24 cellular contexts compared by ENCODE assay signal in the genomic region with DNA sequence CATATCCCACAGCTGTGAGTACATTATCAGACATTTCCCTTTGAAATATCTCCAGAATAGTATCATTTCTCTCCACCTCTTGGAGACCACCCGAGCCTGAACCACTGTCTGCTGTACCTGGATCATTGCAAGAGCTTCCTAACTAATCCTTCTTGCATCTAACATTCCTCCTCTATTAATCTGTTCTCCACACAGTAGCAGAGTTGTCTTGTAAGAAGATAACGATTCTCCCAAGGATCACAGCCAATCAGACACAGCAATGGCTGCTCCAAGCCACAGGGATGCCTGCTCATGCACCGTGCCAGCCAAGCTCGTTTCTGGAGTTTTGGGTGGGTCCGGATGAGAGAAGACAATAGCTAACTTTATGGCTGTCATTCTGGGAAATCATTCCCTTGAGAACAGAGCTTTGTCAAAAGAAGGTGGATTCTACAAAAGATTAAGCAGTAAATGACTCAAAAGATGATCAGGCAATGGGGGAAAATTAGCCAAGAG. TPM values are rescaled to one million over a fixed set of nuclear protein-coding genes. Genes with fewer than 3 reads are reported as not detected.
DNase-seq lines count a peak whose midpoint lies in the region; ATAC-seq, FAIRE-seq and TF ChIP-seq lines count a peak whose summit lies in the region.
"Had no signal": no experiment of that assay in that cellular context is flagged by ENCODE, and none has a peak within 500 bp of the region (broad histone marks: within the 10 kb centered on the region; RNA-seq: fewer than 3 reads in every experiment).

No MANE protein-coding gene starts in this region.

- peak overlapping the region; percentile 64 to 70 for H3K27ac Mint-ChIP-seq in natural killer cell treated with Interleukin-12 subunit alpha and Interleukin-12 subunit beta and Interleukin-15 and Interleukin-18, amount 100 ng/mL, for 72 hours
- peak overlapping the region in 1 of 2 donors; percentile 80 for H3K27ac Mint-ChIP-seq in natural killer cell
- H3K27ac Mint-ChIP-seq: activated naive CD4-positive, alpha-beta T cell treated with anti-CD3 and anti-CD28 coated beads for 36 hours; HFFc6 had no signal

- peaks cover 3% of the 10 kb centered on the region for H3K9me3 Mint-ChIP-seq in natural killer cell treated with Interleukin-12 subunit alpha and Interleukin-12 subunit beta and Interleukin-15 and Interleukin-18, amount 100 ng/mL, for 72 hours
- no peaks in the 10 kb centered on the region for H3K9me3 Mint-ChIP-seq in natural killer cell
- H3K9me3 Mint-ChIP-seq: CD4-positive, alpha-beta T cell had no signal

- peaks cover 42 to 53% of the 10 kb centered on the region in 2 donors for H3K4me1 Mint-ChIP-seq in natural killer cell treated with Interleukin-12 subunit alpha and Interleukin-12 subunit beta and Interleukin-15 and Interleukin-18, amount 100 ng/mL, for 72 hours (ENCODE audit: low read depth in 2 of 2)
- H3K4me1 Mint-ChIP-seq in natural killer cell: peaks cover 26 to 38% of the 10 kb centered on the region in 2 donors

- DNase-seq in natural killer cell treated with Interleukin-12 subunit alpha and Interleukin-12 subunit beta and Interleukin-15 and Interleukin-18, amount 100 ng/mL, for 72 hours (ENCODE audit: low spot score): no peak
- DNase-seq in natural killer cell (no peak), NB4 (ENCODE audit: low read depth) (no peak), kidney (peak; percentile 25), putamen (ENCODE audit: low spot score) (no peak), HuH-7 (ENCODE audit: low spot score) (no peak)
- DNase-seq: activated naive CD4-positive, alpha-beta T cell treated with anti-CD3 and anti-CD28 coated beads for 36 hours; activated T-cell treated with anti-CD3 and anti-CD28 coated beads, Interleukin-2, amount 50 U/mL, for 48 hours; CD4-positive, alpha-beta T cell; central memory CD4-positive, alpha-beta T cell; GF-D8; HFFc6; NCI-H1436 treated with DMSO at 0.1 percent for 48 hours; NCI-H2107; NCI-H446 treated with DMSO at 0.1 percent for 48 hours; stimulated activated CD4-positive, alpha-beta T cell treated with anti-CD3 and anti-CD28 coated beads, Interleukin-12 subunit alpha, Interleukin-12 subunit beta, amount 100 ng/mL, for 4 hours; stimulated activated CD4-positive, alpha-beta T cell treated with anti-CD3 and anti-CD28 coated beads, Interleukin-4, amount 100 ng/mL, for 4 hours; stimulated activated naive CD4-positive, alpha-beta T cell treated with Interleukin-2 at 50 U/mL for 16 hours had no signal

- intact Hi-C loops in natural killer cell (cut with micrococcal nuclease): no loop called here
- intact Hi-C loops in kidney (cut with DNase I): no loop called here

- peak overlapping the region; percentile 48 for H3K4me3 ChIP-seq in NB4 (ENCODE audit: low read depth, low read length)
- H3K4me3 ChIP-seq in kidney (ENCODE audit: low read length in 2 of 2): no peak overlapping the region
- H3K4me3 ChIP-seq: ascending aorta, right atrium auricular region had no signal

- no peaks in the 10 kb centered on the region for H3K4me1 ChIP-seq in kidney (ENCODE audit: control insufficient read depth in 1 of 2, insufficient read depth in 1 of 2, low read depth in 1 of 2, low read length in 2 of 2)
- H3K4me1 ChIP-seq: ascending aorta, right atrium auricular region had no signal

- no peak for FAIRE-seq in kidney (lab: Jason Lieb, UNC)

- TF ChIP-seq POLR2A in NB4 (IDR thresholded peaks at IDR 0.05; ENCODE audit: extremely low read depth, insufficient read length): no peak

- ATAC-seq in natural killer cell treated with Interleukin-12 subunit alpha and Interleukin-12 subunit beta and Interleukin-15 and Interleukin-18, amount 100 ng/mL, for 72 hours: no peak
- no peak for ATAC-seq in natural killer cell
- ATAC-seq in HG03025 (IDR thresholded peaks at IDR 0.05; ENCODE audit: low FRiP score, unreplicated experiment): no peak
- ATAC-seq: Right ventricle myocardium inferior had no signal

- no peak overlapping the region for H3K9ac ChIP-seq in kidney (ENCODE audit: low read length in 2 of 2)

- no peaks in the 10 kb centered on the region for H3K36me3 Mint-ChIP-seq in natural killer cell treated with Interleukin-12 subunit alpha and Interleukin-12 subunit beta and Interleukin-15 and Interleukin-18, amount 100 ng/mL, for 72 hours
- no peaks in the 10 kb centered on the region for H3K36me3 Mint-ChIP-seq in natural killer cell

- no peaks in the 10 kb centered on the region for H3K36me3 ChIP-seq in kidney (ENCODE audit: control insufficient read depth in 1 of 2, insufficient read depth in 2 of 2, low read length in 2 of 2)
- H3K36me3 ChIP-seq: ascending aorta, right atrium auricular region had no signal

- peaks cover 0 to 18% of the 10 kb centered on the region in 2 donors for H3K27me3 Mint-ChIP-seq in natural killer cell treated with Interleukin-12 subunit alpha and Interleukin-12 subunit beta and Interleukin-15 and Interleukin-18, amount 100 ng/mL, for 72 hours
- peaks cover 0 to 10% of the 10 kb centered on the region in 2 donors for H3K27me3 Mint-ChIP-seq in natural killer cell (ENCODE audit: low read depth in 2 of 2)

- TF ChIP-seq CTCF in natural killer cell (IDR thresholded peaks at IDR 0.05) (no peak), NB4 (IDR thresholded peaks at IDR 0.05; ENCODE audit: low read depth, low read length) (no peak), kidney (IDR thresholded peaks at IDR 0.05; ENCODE audit: borderline replicate concordance, extremely low read depth, insufficient read depth) (no peak)

- H3K27ac ChIP-seq in kidney (ENCODE audit: low read depth in 2 of 2, low read length in 2 of 2): no peak overlapping the region

- no peaks in the 10 kb centered on the region for H3K9me3 ChIP-seq in kidney (ENCODE audit: control insufficient read depth in 1 of 2, low read length in 2 of 2)
- H3K9me3 ChIP-seq: ascending aorta, right atrium auricular region had no signal

- H3K4me3 Mint-ChIP-seq in natural killer cell treated with Interleukin-12 subunit alpha and Interleukin-12 subunit beta and Interleukin-15 and Interleukin-18, amount 100 ng/mL, for 72 hours: peak overlapping the region; percentile 73
- H3K4me3 Mint-ChIP-seq in natural killer cell: no peak overlapping the region
- H3K4me3 Mint-ChIP-seq: activated naive CD4-positive, alpha-beta T cell treated with anti-CD3 and anti-CD28 coated beads for 36 hours; HFFc6 had no signal

RNA-seq across cellular contexts. Expression of gene LAIR1, which starts 14.5 kb away (rescaled TPM):
- total RNA-seq in natural killer cell treated with Interleukin-12 subunit alpha and Interleukin-12 subunit beta and Interleukin-15 and Interleukin-18, amount 100 ng/mL, for 72 hours: 10 to 100 TPM; 40.5 to 60.2 TPM
- total RNA-seq in natural killer cell: 100 to 1,000 TPM; 117 to 163 (median 156) TPM
- 41.9 TPM for total RNA-seq in kidney
- polyA plus RNA-seq in kidney (ENCODE audit: insufficient read depth, low read depth, low replicate concordance): 4.1 TPM
- total RNA-seq: glomerular endothelial cell, HFFc6 had no signal

RNA-seq across cellular contexts. Expression of gene TTYH1, which starts 36.0 kb away (rescaled TPM):
- total RNA-seq in natural killer cell treated with Interleukin-12 subunit alpha and Interleukin-12 subunit beta and Interleukin-15 and Interleukin-18, amount 100 ng/mL, for 72 hours: under 1 TPM; 0.31 to 0.73 TPM
- under 1 TPM; 0.59 to 0.84 (median 0.65) TPM for total RNA-seq in natural killer cell
- 1.5 TPM for total RNA-seq in kidney
- polyA plus RNA-seq in kidney (ENCODE audit: insufficient read depth, low read depth, low replicate concordance): 1.9 TPM
- total RNA-seq: activated naive CD4-positive, alpha-beta T cell treated with anti-CD3 and anti-CD28 coated beads for 36 hours; CD4-positive, alpha-beta T cell; glomerular endothelial cell; kidney epithelial cell had no signal

RNA-seq across cellular contexts. Expression of gene LILRA4, which starts 40.3 kb away (rescaled TPM):
- not detected for total RNA-seq in natural killer cell treated with Interleukin-12 subunit alpha and Interleukin-12 subunit beta and Interleukin-15 and Interleukin-18, amount 100 ng/mL, for 72 hours
- total RNA-seq in natural killer cell (1 to 10 TPM in 2 of 3 donors, not detected in 1; 2.0 to 2.4 TPM), kidney (0.69 TPM)
- not detected for polyA plus RNA-seq in kidney (ENCODE audit: insufficient read depth, low read depth, low replicate concordance)
- total RNA-seq: activated naive CD4-positive, alpha-beta T cell treated with anti-CD3 and anti-CD28 coated beads for 36 hours; ascending aorta; glomerular endothelial cell; HFFc6; kidney epithelial cell; right atrium auricular region; Right ventricle myocardium inferior had no signal
